Comparison of ENCODE assay signal across 14 cellular contexts in genomic region chr21:25579402-25580016, GRCh38. TPM values are rescaled to one million over a fixed set of nuclear protein-coding genes. Genes with fewer than 3 reads are reported as not detected.
"Had no signal": no experiment of that assay in that cellular context is flagged by ENCODE, and none has a peak within 500 bp of the region (broad histone marks: within the 10 kb centered on the region; RNA-seq: fewer than 3 reads in every experiment).

No MANE protein-coding gene starts in this region.

- H3K4me1 ChIP-seq: breast epithelium, gastroesophageal sphincter, left lung, transverse colon had no signal

- H3K27me3 ChIP-seq: ascending aorta, breast epithelium, gastroesophageal sphincter, left lung, neutrophil, SJSA1, transverse colon had no signal

- DNase-seq: cerebellar nuclear complex; dermis blood vessel endothelial cell; left lung; mammary epithelial cell; mucosa of descending colon; naive thymus-derived CD4-positive, alpha-beta T cell; retina; transverse colon had no signal

- H3K4me3 ChIP-seq: ascending aorta, breast epithelium, gastroesophageal sphincter, left lung, mucosa of descending colon, SJSA1, transverse colon had no signal

- H3K9me3 ChIP-seq: ascending aorta, breast epithelium, gastroesophageal sphincter, left lung, mucosa of descending colon, neutrophil, SJSA1, transverse colon had no signal

- H3K36me3 ChIP-seq: breast epithelium, neutrophil, transverse colon had no signal

- ATAC-seq: activated CD4-positive, CD25-positive, alpha-beta regulatory T cell treated with anti-CD3 and anti-CD28 coated beads, Interleukin-2, amount 50 U/mL, for 24 hours; gastroesophageal sphincter; left lung; mucosa of descending colon; naive thymus-derived CD4-positive, alpha-beta T cell had no signal

- H3K9me3 Mint-ChIP-seq: naive thymus-derived CD4-positive, alpha-beta T cell had no signal

- H3K27me3 Mint-ChIP-seq: naive thymus-derived CD4-positive, alpha-beta T cell had no signal

- H3K4me3 Mint-ChIP-seq: naive thymus-derived CD4-positive, alpha-beta T cell had no signal

- H3K27ac ChIP-seq: ascending aorta, breast epithelium, gastroesophageal sphincter, left lung, neutrophil, SJSA1, transverse colon had no signal

RNA-seq across cellular contexts. Expression of gene JAM2, which starts 59.5 kb away (rescaled TPM):
- total RNA-seq: SJSA1 had no signal
